In the genomic region with DNA sequence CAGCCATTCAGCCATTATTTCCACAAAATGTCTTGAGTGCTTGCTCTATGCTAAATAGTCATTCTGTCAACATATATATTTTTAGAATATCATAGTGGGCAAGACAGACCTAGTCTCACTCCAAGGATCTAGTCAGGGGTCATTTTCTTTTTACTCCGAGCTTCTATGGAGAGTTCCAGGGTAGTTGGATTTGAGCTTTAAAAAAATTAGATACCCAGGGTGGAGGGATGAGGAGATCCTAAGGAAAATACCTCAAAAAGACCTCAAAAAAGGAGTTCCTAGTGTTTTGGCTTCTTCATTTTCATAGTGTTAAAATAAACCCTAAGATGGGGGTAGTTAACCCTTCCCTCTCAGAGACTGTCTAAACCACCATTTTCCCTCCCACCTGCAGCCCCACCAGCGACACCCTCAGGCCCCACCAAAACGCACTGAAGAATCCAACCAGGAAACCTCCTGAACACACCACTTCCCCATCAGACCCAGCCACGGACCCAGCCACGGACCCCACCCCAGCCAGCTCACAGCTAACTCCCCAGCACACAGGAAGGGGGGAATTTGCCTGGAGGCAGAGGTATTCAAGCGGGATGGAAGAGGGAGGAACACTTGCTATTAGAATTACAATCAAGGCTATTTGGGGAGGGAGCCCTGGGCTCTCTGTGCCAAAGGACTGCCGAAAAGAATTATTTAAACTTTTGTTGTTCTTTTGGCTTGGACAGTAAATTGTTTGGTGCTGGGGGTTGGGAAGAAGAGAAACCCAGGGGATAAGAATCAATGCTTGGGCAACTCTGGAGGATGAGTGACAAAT, we compare ENCODE assay signal across 10 cellular contexts. TPM values are rescaled to one million over a fixed set of nuclear protein-coding genes. Genes with fewer than 3 reads are reported as not detected.
DNase-seq lines count a peak whose midpoint lies in the region; ATAC-seq, FAIRE-seq and TF ChIP-seq lines count a peak whose summit lies in the region.
"Had no signal": no experiment of that assay in that cellular context is flagged by ENCODE, and none has a peak within 500 bp of the region (broad histone marks: within the 10 kb centered on the region; RNA-seq: fewer than 3 reads in every experiment).

No MANE protein-coding gene starts in this region.

- H3K4me1 ChIP-seq in H1 (replicated peaks in 1 of 4; ENCODE audit: control insufficient read depth in 3 of 4, insufficient read depth in 4 of 4, low read length in 3 of 4), result peaks cover 28 to 38% (median 33%) of the 10 kb centered on the region in 4 experiments
- peaks cover 25 to 32% (median 31%) of the 10 kb centered on the region in 4 donors for H3K4me1 ChIP-seq in upper lobe of left lung

- intact Hi-C loops in CD14-positive monocyte (cut with micrococcal nuclease), result no loop called here

- H4K20me1 ChIP-seq in H1 (replicated peaks in 1 of 2; ENCODE audit: control insufficient read depth in 1 of 2, insufficient read depth in 2 of 2, low read length in 2 of 2), result peaks cover 2 to 10% of the 10 kb centered on the region in 2 experiments

- H3K4me3 ChIP-seq in H1 (ENCODE audit: extremely low read depth in 1 of 4, insufficient read depth in 2 of 4, low read depth in 3 of 4, low read length in 4 of 4) (peak overlapping the region; percentile 56 to 71 (median 64)), upper lobe of left lung (no peak overlapping the region)
- H3K4me3 ChIP-seq: left lung had no signal

- H3K27me3 Mint-ChIP-seq in T-helper 1 cell treated with Interleukin-12 subunit alpha and Interleukin-12 subunit beta and Interleukin-4 antibody, amounts not matched to agents 30 μg/mL and 1 μg/mL, for 36 hours (ENCODE audit: low read depth), result peaks cover 55% of the 10 kb centered on the region
- H3K27me3 Mint-ChIP-seq in osteocyte (ENCODE audit: unreplicated experiment) (no peaks in the 10 kb centered on the region), CD14-positive monocyte (ENCODE audit: low read depth in 3 of 3) (peaks cover 64 to 81% (median 66%) of the 10 kb centered on the region in 3 donors)

- peak overlapping the region in 1 of 4 experiments; percentile 73; a peak in 1 of 7 replicates for H3K9ac ChIP-seq in H1 (replicated peaks in 1 of 4; ENCODE audit: extremely low read depth in 1 of 4, low read depth in 3 of 4, low read length in 3 of 4)

- peaks cover 20 to 58% of the 10 kb centered on the region in 2 experiments; a peak in 3 of 4 replicates for H3K79me2 ChIP-seq in H1 (ENCODE audit: control insufficient read depth in 1 of 2, insufficient read depth in 2 of 2, low read length in 2 of 2)

- peak; percentile 9 to 38; a peak in 2 of 4 replicates for TF ChIP-seq RAD21 in H1 (IDR thresholded peaks at IDR 0.05 in 1 of 2, conservative IDR thresholded peaks at IDR 0.05 in 1 of 2; ENCODE audit: low read depth in 2 of 2, low read length in 2 of 2)

- no peaks in the 10 kb centered on the region for H3K36me3 Mint-ChIP-seq in T-helper 1 cell treated with Interleukin-12 subunit alpha and Interleukin-12 subunit beta and Interleukin-4 antibody, amounts not matched to agents 30 μg/mL and 1 μg/mL, for 36 hours (ENCODE audit: low read depth)
- H3K36me3 Mint-ChIP-seq in osteocyte (ENCODE audit: unreplicated experiment) (no peaks in the 10 kb centered on the region), CD14-positive monocyte (peaks cover 8 to 9% of the 10 kb centered on the region in 2 donors)

- DNase-seq in T-helper 1 cell (no peak), NCI-H748 treated with DMSO at 0.1 percent for 48 hours (lab: John Stamatoyannopoulos, UW) (peak; percentile 36), H1 (ENCODE audit: low read depth in 1 of 2, low spot score in 2 of 2) (no peak), osteocyte (ENCODE audit: extremely low spot score, unreplicated experiment) (no peak), CD14-positive monocyte (ENCODE audit: low spot score) (no peak), upper lobe of left lung (no peak)
- no peak for DNase-seq in activated CD4-positive, alpha-beta T cell treated with anti-CD3 and anti-CD28 coated beads for 4 hours
- DNase-seq: left lung had no signal

- H3K4ac ChIP-seq in H1 (replicated peaks; ENCODE audit: insufficient read length, low read depth, low read length), result peak overlapping the region; percentile 17

- no peak for FAIRE-seq in H1 (lab: Jason Lieb, UNC)

- H3K4me1 Mint-ChIP-seq in T-helper 1 cell treated with Interleukin-12 subunit alpha and Interleukin-12 subunit beta and Interleukin-4 antibody, amounts not matched to agents 30 μg/mL and 1 μg/mL, for 36 hours (ENCODE audit: low read depth), result peaks cover 18% of the 10 kb centered on the region
- peaks cover 39% of the 10 kb centered on the region for H3K4me1 Mint-ChIP-seq in osteocyte (ENCODE audit: unreplicated experiment)
- peaks cover 25% of the 10 kb centered on the region for H3K4me1 Mint-ChIP-seq in CD14-positive monocyte

- peaks cover 11% of the 10 kb centered on the region for H3K79me1 ChIP-seq in H1 (ENCODE audit: low read depth, low read length)

- 12% methylated on average over 7 of the region's 7 CpGs; no CpG with 5 or more reads in 1 of the 2 experiments for WGBS in H1 (ENCODE audit: extremely low coverage in 1 of 2, insufficient coverage in 1 of 2, insufficient read length in 1 of 2, insufficient replicate concordance in 2 of 2, low coverage in 1 of 2, low lambda C conversion rate in 2 of 2, missing lambda C conversion rate in 1 of 2), 2 experiments
- 42 to 57% methylated on average over 6 to 7 of the region's 7 CpGs for whole genome bisulfite sequencing in upper lobe of left lung, 2 donors

- H3K56ac ChIP-seq in H1 (replicated peaks; ENCODE audit: insufficient read length, low read depth, low read length), result no peak overlapping the region

- peak; percentile 12 to 40 (median 22); a peak in 3 of 4 replicates for TF ChIP-seq CTCF in H1 (IDR thresholded peaks at IDR 0.05; ENCODE audit: control extremely low read depth in 1 of 3, insufficient read depth in 1 of 3, low read depth in 1 of 3, low read length in 3 of 3)
- TF ChIP-seq CTCF in osteocyte (IDR thresholded peaks at IDR 0.05), result no peak
- no peak for TF ChIP-seq CTCF in CD14-positive monocyte (IDR thresholded peaks at IDR 0.05)
- no peak for TF ChIP-seq CTCF in upper lobe of left lung (IDR thresholded peaks at IDR 0.05)

- POLR2A ChIA-PET in H1 (lab: Charles Lee; ENCODE audit: partially characterized antibody), result interaction anchor here (0.7 to 12.8 kb wide), 7 partner anchors 15 to 999 kb away, joined by 3 to 345 read pairs (median 3); no protein-coding TSS in a partner anchor

- H3K27me3 ChIP-seq in H1 (replicated peaks in 1 of 4; ENCODE audit: control insufficient read depth in 3 of 4, extremely low read depth in 1 of 4, insufficient read depth in 3 of 4, low read length in 3 of 4) (peaks cover 0 to 12% (median 7%) of the 10 kb centered on the region in 4 experiments; a peak in 5 of 7 replicates), upper lobe of left lung (peaks cover 0 to 3% (median 1%) of the 10 kb centered on the region in 4 donors)

- H2AFZ ChIP-seq in H1 (ENCODE audit: low read length), result no peak overlapping the region

- H2AK5ac ChIP-seq in H1 (ENCODE audit: low read depth, low read length), result 0 out of 2 replicates have a peak overlapping the region, but pooled peaks have one; percentile 40

- H2BK12ac ChIP-seq in H1 (ENCODE audit: low read depth, low read length), result peak overlapping the region; percentile 41; the same call in 1 of the 2 replicates

- CTCF ChIA-PET in H1 (lab: Charles Lee; ENCODE audit: partially characterized antibody), result interaction anchor here (0.6 to 2.4 kb wide), 14 partner anchors 8 to 216 kb away, joined by 3 to 14 read pairs (median 4); partner anchors contain the start of gene DHX8

- no peak for TF ChIP-seq EP300 in H1 (IDR thresholded peaks at IDR 0.05; ENCODE audit: borderline replicate concordance in 1 of 2, low read depth in 2 of 2, low read length in 2 of 2)
- no peak for TF ChIP-seq EP300 in upper lobe of left lung (IDR thresholded peaks at IDR 0.05)

- peak overlapping the region; percentile 78 to 88 for H3K4me2 ChIP-seq in H1 (ENCODE audit: insufficient read depth in 1 of 2, low read depth in 2 of 2, low read length in 2 of 2)

- H4K91ac ChIP-seq in H1 (replicated peaks; ENCODE audit: insufficient read length, low read length), result peak overlapping the region; percentile 79

- no peak overlapping the region for H3K14ac ChIP-seq in H1 (ENCODE audit: insufficient read length)

- H3K9me3 Mint-ChIP-seq in T-helper 1 cell treated with Interleukin-12 subunit alpha and Interleukin-12 subunit beta and Interleukin-4 antibody, amounts not matched to agents 30 μg/mL and 1 μg/mL, for 36 hours, result no peaks in the 10 kb centered on the region
- H3K9me3 Mint-ChIP-seq in osteocyte (ENCODE audit: unreplicated experiment) (no peaks in the 10 kb centered on the region), CD14-positive monocyte (peaks cover 0 to 11% (median 2%) of the 10 kb centered on the region in 7 donors)

- H2BK20ac ChIP-seq in H1 (ENCODE audit: low read length), result peak overlapping the region; percentile 87; the same call in 1 of the 2 replicates

- no peak overlapping the region for H4K8ac ChIP-seq in H1 (ENCODE audit: extremely low read depth, insufficient read depth, low read length)

- H3K23ac ChIP-seq in H1 (ENCODE audit: insufficient read length), result no peak overlapping the region

- ATAC-seq in upper lobe of left lung (ENCODE audit: low FRiP score in 2 of 2), result no peak

- H3K18ac ChIP-seq in H1 (ENCODE audit: extremely low read depth, low read length), result no peak overlapping the region; the same call in 1 of the 2 replicates

- peak overlapping the region; percentile 52 for H4K5ac ChIP-seq in H1 (ENCODE audit: insufficient read length, low read depth, low read length)

- H3K9me3 ChIP-seq in H1 (ENCODE audit: insufficient read depth in 2 of 2, low read depth in 1 of 2, low read length in 1 of 2) (no peaks in the 10 kb centered on the region), upper lobe of left lung (no peaks in the 10 kb centered on the region)
- H3K9me3 ChIP-seq: left lung, thoracic aorta had no signal

- H2BK5ac ChIP-seq in H1 (ENCODE audit: low read depth, low read length), result peak overlapping the region; percentile 95; the same call in 1 of the 2 replicates

- H2BK120ac ChIP-seq in H1 (replicated peaks; ENCODE audit: low read depth, low read length), result no peak overlapping the region

- no peak overlapping the region for H3K27ac ChIP-seq in H1 (ENCODE audit: low read depth, low read length)
- no peak overlapping the region for H3K27ac ChIP-seq in upper lobe of left lung
- H3K27ac ChIP-seq: left lung, thoracic aorta had no signal

- H3K36me3 ChIP-seq in H1 (ENCODE audit: control insufficient read depth in 2 of 4, insufficient read depth in 4 of 4, low read length in 3 of 4), result no peaks in the 10 kb centered on the region
- H3K36me3 ChIP-seq in upper lobe of left lung, result no peaks in the 10 kb centered on the region
- H3K36me3 ChIP-seq: left lung, thoracic aorta had no signal

- H3K23me2 ChIP-seq in H1 (ENCODE audit: low read depth, low read length), result peaks cover 19% of the 10 kb centered on the region

- no peak for TF ChIP-seq POLR2A in H1 (IDR thresholded peaks at IDR 0.05; ENCODE audit: control extremely low read depth in 1 of 2, low read depth in 2 of 2, low read length in 2 of 2)
- no peak for TF ChIP-seq POLR2A in upper lobe of left lung (IDR thresholded peaks at IDR 0.05)

- H3K27ac Mint-ChIP-seq in T-helper 1 cell treated with Interleukin-12 subunit alpha and Interleukin-12 subunit beta and Interleukin-4 antibody, amounts not matched to agents 30 μg/mL and 1 μg/mL, for 36 hours, result no peak overlapping the region
- H3K27ac Mint-ChIP-seq in osteocyte (ENCODE audit: unreplicated experiment) (peak overlapping the region; percentile 81), CD14-positive monocyte (no peak overlapping the region)

- peak overlapping the region; percentile 84 for H3K4me3 Mint-ChIP-seq in T-helper 1 cell treated with Interleukin-12 subunit alpha and Interleukin-12 subunit beta and Interleukin-4 antibody, amounts not matched to agents 30 μg/mL and 1 μg/mL, for 36 hours
- H3K4me3 Mint-ChIP-seq in osteocyte (ENCODE audit: unreplicated experiment), result peak overlapping the region; percentile 74
- peak overlapping the region in 1 of 2 donors; percentile 81 for H3K4me3 Mint-ChIP-seq in CD14-positive monocyte

- H2BK15ac ChIP-seq in H1 (ENCODE audit: low read length), result no peak overlapping the region

RNA-seq across cellular contexts. Expression of gene ETV4, which starts 2.2 kb away (rescaled TPM):
- 137 and 143 TPM in 2 replicates for total RNA-seq in H1 (2021; fragmentation: NEBNext Ultra II Directional; extraction: Animal tissue kit (Norgen Biotek cat#: 25700))
- polyA plus RNA-seq in H1 (2011; rRNA removed) (75.2 and 95.8 TPM in 2 replicates), CD14-positive monocyte (not detected)
- 68.9 TPM for polyA plus RNA-seq in H1 (2011; cell fraction: cytosol; rRNA removed)
- 115 TPM for polyA plus RNA-seq in H1 (2011; cell fraction: nucleus; rRNA removed)
- 94.3 to 115 TPM (median 103 TPM) in 4 replicates for polyA plus RNA-seq in H1 (2012, experiment 1 of 2)
- 146 TPM for polyA plus RNA-seq in H1 (2012, experiment 2 of 2)
- 118 TPM for polyA plus RNA-seq in H1 (2013, experiment 1 of 2)
- 117 TPM for polyA plus RNA-seq in H1 (2013, experiment 2 of 2)
- 41.1 and 46.8 TPM in 2 replicates for polyA minus RNA-seq in H1 (2011; rRNA and poly(A)+ RNA removed)
- polyA minus RNA-seq in H1 (2011; cell fraction: cytosol; rRNA and poly(A)+ RNA removed), result 52.2 TPM
- polyA minus RNA-seq in H1 (2011; cell fraction: nucleus; rRNA and poly(A)+ RNA removed), result 25.6 TPM
- total RNA-seq in osteocyte (5.9 and 6.5 TPM in 2 replicates), upper lobe of left lung (1 to 10 TPM; 2.8 to 5.2 (median 3.4) TPM)

Comparison
In these comparisons a context has a peak if more than half of its experiments do, and no peak if none do; other contexts are left out.
1. H3K4me3 ChIP-seq: peak in H1 (4 of 4); none in upper lobe of left lung (0 of 4).
2. CTCF ChIP-seq: peak in H1 (3 of 3); none in osteocyte (single experiment), CD14-positive monocyte (single experiment) and upper lobe of left lung (0 of 6).
3. RNA of gene ETV4, which starts 2.2 kb away (total RNA-seq): 137 to 143 TPM in H1; 5.9 to 6.5 TPM in osteocyte and 2.8 to 5.2 TPM in upper lobe of left lung; every median in the first group is over 10 times any median in the second.